Comparison of ENCODE assay signal across 11 cellular contexts in the genomic region with DNA sequence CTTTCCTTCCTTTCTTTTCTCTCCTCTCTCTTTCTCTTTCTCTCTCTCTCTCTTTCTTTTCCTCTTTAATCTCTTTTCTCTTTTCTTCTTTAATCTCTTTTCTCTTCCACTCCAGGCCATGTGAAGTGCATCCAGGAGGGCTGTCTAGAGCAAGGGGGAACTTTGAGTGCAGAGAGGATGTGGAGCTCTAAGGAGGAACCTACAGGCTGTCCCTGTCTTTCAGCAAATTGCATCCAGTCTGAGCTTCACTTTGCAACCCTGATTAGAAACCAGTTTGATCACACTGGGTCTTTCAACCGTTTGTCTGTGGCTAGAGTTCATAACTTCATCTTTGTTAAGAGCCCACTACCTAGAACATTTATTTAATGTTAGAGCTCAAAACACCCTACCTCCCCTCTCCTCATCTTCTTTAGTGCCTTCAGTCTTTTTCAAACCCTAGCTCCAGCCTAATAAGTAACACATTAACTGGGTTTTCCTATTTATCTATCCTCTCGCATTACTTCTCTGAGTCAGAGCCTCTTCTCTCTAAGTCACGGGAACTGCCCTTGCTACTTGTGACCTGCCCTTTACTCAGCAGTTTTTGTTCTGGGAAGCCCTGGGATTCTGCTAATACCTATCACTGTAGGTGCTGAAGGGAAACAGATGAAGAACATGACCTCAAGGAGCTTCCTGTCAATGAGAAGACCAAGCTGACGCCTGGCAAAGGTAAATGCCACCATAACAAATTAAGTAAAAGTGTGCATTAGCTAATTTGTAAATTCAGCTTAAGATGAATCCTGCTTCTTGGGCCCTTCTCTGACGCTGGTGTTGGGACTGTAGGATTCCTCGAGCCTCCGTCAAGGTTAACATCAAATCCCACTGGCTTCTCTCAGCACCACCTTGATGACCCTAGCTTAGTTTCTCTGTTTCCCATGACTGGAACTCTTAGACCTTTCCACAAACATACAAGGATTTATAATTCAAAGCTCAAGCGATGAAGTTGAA. TPM values are rescaled to one million over a fixed set of nuclear protein-coding genes. Genes with fewer than 3 reads are reported as not detected.
DNase-seq lines count a peak whose midpoint lies in the region; ATAC-seq and TF ChIP-seq lines count a peak whose summit lies in the region.
"Had no signal": no experiment of that assay in that cellular context is flagged by ENCODE, and none has a peak within 500 bp of the region (broad histone marks: within the 10 kb centered on the region; RNA-seq: fewer than 3 reads in every experiment).

Gene GCNT3 (plus strand): TSS at position 507 of the 984 bp plus-strand sequence. CDS start 6,456 bp downstream, outside the sequence.

- H2AFZ ChIP-seq in fibroblast of lung (ENCODE audit: low read length): no peak within 1 kb of the TSS

- H3K4me3 ChIP-seq in Peyer's patch: peak within 1 kb of the TSS in 3 of 4 donors; percentile 23 to 57 (median 55)
- H3K4me3 ChIP-seq in fibroblast of lung (replicated peaks in 1 of 4; ENCODE audit: control extremely low read depth in 1 of 4, insufficient read depth in 1 of 4, low read depth in 3 of 4, low read length in 4 of 4): no peak within 1 kb of the TSS
- H3K4me3 ChIP-seq: cardiac muscle cell had no signal

- peak within 1 kb of the TSS; percentile 38 for H3K4me3 Mint-ChIP-seq in progenitor cell of endocrine pancreas (ENCODE audit: low read depth)
- H3K4me3 Mint-ChIP-seq in effector memory CD8-positive, alpha-beta T cell: no peak within 1 kb of the TSS

- peak in 1 of 3 donors; percentile 75 for DNase-seq in Peyer's patch
- peak; percentile 8 to 29 for DNase-seq in fibroblast of lung (ENCODE audit: low read depth in 2 of 2)
- DNase-seq in progenitor cell of endocrine pancreas (ENCODE audit: low spot score, unreplicated experiment): no peak
- DNase-seq in effector memory CD8-positive, alpha-beta T cell: no peak
- DNase-seq: NCI-H748 treated with DMSO at 0.1 percent for 48 hours had no signal

- peaks cover 0 to 8% (median 0%) of the 10 kb centered on the region in 4 donors for H3K4me1 ChIP-seq in Peyer's patch
- H3K4me1 ChIP-seq in fibroblast of lung (ENCODE audit: control insufficient read depth, extremely low read depth, insufficient read depth, low read length): no peaks in the 10 kb centered on the region

- no peaks in the 10 kb centered on the region for H4K20me1 ChIP-seq in fibroblast of lung (ENCODE audit: control insufficient read depth, extremely low read depth, insufficient read depth, low read length)

- H3K4me1 Mint-ChIP-seq in progenitor cell of endocrine pancreas (ENCODE audit: low read depth): peaks cover 23% of the 10 kb centered on the region
- peaks cover 1 to 15% of the 10 kb centered on the region in 2 donors for H3K4me1 Mint-ChIP-seq in effector memory CD8-positive, alpha-beta T cell (ENCODE audit: low read depth in 2 of 2)

- peak; percentile 82 to 93 for TF ChIP-seq POLR2A in Peyer's patch (IDR thresholded peaks at IDR 0.05)

- TF ChIP-seq CTCF in Peyer's patch (IDR thresholded peaks at IDR 0.05) (no peak), fibroblast of lung (conservative IDR thresholded peaks at IDR 0.05 in 1 of 2, IDR thresholded peaks at IDR 0.05 in 1 of 2; ENCODE audit: low read depth in 1 of 2, low read length in 2 of 2) (no peak), progenitor cell of endocrine pancreas (IDR thresholded peaks at IDR 0.05; ENCODE audit: unreplicated experiment) (no peak)

- H3K4me2 ChIP-seq in fibroblast of lung (ENCODE audit: extremely low read depth, insufficient read depth, low read length): peak within 1 kb of the TSS; percentile 25

- H3K36me3 ChIP-seq in Peyer's patch: no peaks in the 10 kb centered on the region
- no peaks in the 10 kb centered on the region for H3K36me3 ChIP-seq in fibroblast of lung (ENCODE audit: control insufficient read depth, insufficient read depth, low read length)
- H3K36me3 ChIP-seq: cardiac muscle cell had no signal

- no peaks in the 10 kb centered on the region for H3K9me3 ChIP-seq in Peyer's patch
- no peaks in the 10 kb centered on the region for H3K9me3 ChIP-seq in fibroblast of lung (ENCODE audit: control insufficient read depth, insufficient read depth, low read depth, low read length)

- no peak within 1 kb of the TSS for H3K9ac ChIP-seq in fibroblast of lung (ENCODE audit: insufficient read depth, low read length)

- ATAC-seq in GM19452 (IDR thresholded peaks at IDR 0.05; ENCODE audit: unreplicated experiment): peak; percentile 66
- no peak for ATAC-seq in HG03457 (IDR thresholded peaks at IDR 0.05; ENCODE audit: unreplicated experiment)
- no peak for ATAC-seq in GM21367 (IDR thresholded peaks at IDR 0.05; ENCODE audit: unreplicated experiment)
- no peak for ATAC-seq in effector memory CD8-positive, alpha-beta T cell (replicated peaks)
- no peak for ATAC-seq in HG02642 (IDR thresholded peaks at IDR 0.05; ENCODE audit: poor library complexity, unreplicated experiment)

- H3K36me3 Mint-ChIP-seq in progenitor cell of endocrine pancreas (ENCODE audit: insufficient read depth): peaks cover 2% of the 10 kb centered on the region
- no peaks in the 10 kb centered on the region for H3K36me3 Mint-ChIP-seq in effector memory CD8-positive, alpha-beta T cell (ENCODE audit: insufficient read depth)

- H3K27ac ChIP-seq in Peyer's patch (peak within 1 kb of the TSS in 3 of 4 donors; percentile 74 to 84 (median 84)), fibroblast of lung (ENCODE audit: insufficient read depth, low read length) (no peak within 1 kb of the TSS)
- H3K27ac ChIP-seq: cardiac muscle cell had no signal

- peak within 1 kb of the TSS; percentile 75 for H3K27ac Mint-ChIP-seq in progenitor cell of endocrine pancreas
- H3K27ac Mint-ChIP-seq in effector memory CD8-positive, alpha-beta T cell: peak within 1 kb of the TSS in 1 of 2 donors; percentile 2

- no peaks in the 10 kb centered on the region for H3K79me2 ChIP-seq in fibroblast of lung (ENCODE audit: control insufficient read depth, insufficient read depth, low read length)

- no peaks in the 10 kb centered on the region for H3K27me3 Mint-ChIP-seq in progenitor cell of endocrine pancreas
- peaks cover 55 to 62% of the 10 kb centered on the region in 2 donors for H3K27me3 Mint-ChIP-seq in effector memory CD8-positive, alpha-beta T cell

- H3K9me3 Mint-ChIP-seq in progenitor cell of endocrine pancreas (ENCODE audit: low read depth): peaks cover 7% of the 10 kb centered on the region
- no peaks in the 10 kb centered on the region for H3K9me3 Mint-ChIP-seq in effector memory CD8-positive, alpha-beta T cell

- no peaks in the 10 kb centered on the region for H3K27me3 ChIP-seq in Peyer's patch
- no peaks in the 10 kb centered on the region for H3K27me3 ChIP-seq in fibroblast of lung (ENCODE audit: control insufficient read depth, insufficient read depth, low read length)
- H3K27me3 ChIP-seq: cardiac muscle cell had no signal

RNA-seq across cellular contexts. Expression of gene GCNT3, which starts in this region (rescaled TPM):
- 100 to 1,000 TPM in 1 of 4 donors, 10 to 100 TPM in 3; 30.5 to 112 (median 77.6) TPM for total RNA-seq in Peyer's patch
- 0.17 and 0.26 TPM in 2 replicates for total RNA-seq in fibroblast of lung
- 0.11 and 0.16 TPM in 2 replicates for polyA plus RNA-seq in fibroblast of lung
- polyA plus RNA-seq in fibroblast of lung (2012): 0.07 and 0.08 TPM in 2 replicates
- not detected in 2 replicates for polyA minus RNA-seq in fibroblast of lung (ENCODE audit: low replicate concordance)
- 4.6 and 5.6 TPM in 2 replicates for total RNA-seq in progenitor cell of endocrine pancreas
- total RNA-seq: cardiac muscle cell, urinary bladder had no signal

Comparison
In these comparisons a context has a peak if more than half of its experiments do, and no peak if none do; other contexts are left out.
1. Peak in DNase-seq and H3K4me2 ChIP-seq in fibroblast of lung; RNA of the gene not detected or under 1 TPM.
2. H3K4me3 ChIP-seq: peak in Peyer's patch (3 of 4); none in fibroblast of lung (0 of 4).